ENCODE assay signal across 17 cellular contexts in genomic region chr18:58024139-58024538, GRCh38. TPM values are rescaled to one million over a fixed set of nuclear protein-coding genes. Genes with fewer than 3 reads are reported as not detected.
DNase-seq lines count a peak whose midpoint lies in the region; ATAC-seq, FAIRE-seq and TF ChIP-seq lines count a peak whose summit lies in the region.
"Had no signal": no experiment of that assay in that cellular context is flagged by ENCODE, and none has a peak within 500 bp of the region (broad histone marks: within the 10 kb centered on the region; RNA-seq: fewer than 3 reads in every experiment).

No MANE protein-coding gene starts in this region.

- H3K79me2 ChIP-seq in HepG2 (ENCODE audit: insufficient read depth, low read length) = no peaks in the 10 kb centered on the region

- H3K27me3 ChIP-seq in colonic mucosa = no peaks in the 10 kb centered on the region
- no peaks in the 10 kb centered on the region for H3K27me3 ChIP-seq in HepG2 (ENCODE audit: control insufficient read depth in 1 of 2, insufficient read depth in 2 of 2, low read length in 2 of 2)
- H3K27me3 ChIP-seq in small intestine (ENCODE audit: control insufficient read depth in 2 of 2, insufficient read depth in 2 of 2, low read length in 2 of 2) = no peaks in the 10 kb centered on the region
- H3K27me3 ChIP-seq: BLaER1 had no signal

- H3K9ac ChIP-seq in colonic mucosa (ENCODE audit: low read depth in 2 of 2, low read length in 2 of 2) = peak overlapping the region in 1 of 2 donors; percentile 48
- H3K9ac ChIP-seq in HepG2 (ENCODE audit: insufficient read depth, low read depth, low read length) = 0 out of 2 replicates have a peak overlapping the region, but pooled peaks have one; percentile 25
- H3K9ac ChIP-seq: BLaER1 had no signal

- intact Hi-C loops in colonic mucosa (cut with DNase I) = no loop called here
- intact Hi-C loops in HepG2 (cut with micrococcal nuclease; ENCODE audit: unreplicated experiment) = loop anchor here (1.0 kb wide), 1 partner anchor 19 kb away; no protein-coding TSS in a partner anchor

- H3K36me3 ChIP-seq in colonic mucosa (no peaks in the 10 kb centered on the region), HepG2 (replicated peaks in 1 of 2; ENCODE audit: control insufficient read depth in 1 of 2, insufficient read depth in 2 of 2, low read length in 2 of 2) (no peaks in the 10 kb centered on the region), small intestine (ENCODE audit: control insufficient read depth in 2 of 2, insufficient read depth in 2 of 2, low read length in 2 of 2) (no peaks in the 10 kb centered on the region)
- H3K36me3 ChIP-seq: BLaER1, HAP-1 had no signal

- no peak for TF ChIP-seq CTCF in colonic mucosa (IDR thresholded peaks at IDR 0.05)
- TF ChIP-seq CTCF in HepG2 (CRISPR knock-in tag; IDR thresholded peaks at IDR 0.05) = no peak

- ATAC-seq in HepG2 (peak; percentile 93), GM19324 (IDR thresholded peaks at IDR 0.05; ENCODE audit: low FRiP score, unreplicated experiment) (no peak)
- no peak for ATAC-seq in activated CD8-positive, alpha-beta T cell treated with anti-CD3 and anti-CD28 coated beads, Interleukin-2, amount 10 ng/mL, durations not matched to agents 7 days and 5 days
- ATAC-seq: PC-3 had no signal

- H3K36me3 Mint-ChIP-seq in activated CD8-positive, alpha-beta T cell treated with anti-CD3 and anti-CD28 coated beads, Interleukin-2, amount 10 ng/mL, durations not matched to agents 7 days and 5 days (ENCODE audit: low read depth) = no peaks in the 10 kb centered on the region

- H3K4me1 Mint-ChIP-seq in activated CD8-positive, alpha-beta T cell treated with anti-CD3 and anti-CD28 coated beads, Interleukin-2, amount 10 ng/mL, durations not matched to agents 7 days and 5 days (ENCODE audit: low read depth) = no peaks in the 10 kb centered on the region

- peaks cover 4% of the 10 kb centered on the region for H3K27me3 Mint-ChIP-seq in activated CD8-positive, alpha-beta T cell treated with anti-CD3 and anti-CD28 coated beads, Interleukin-2, amount 10 ng/mL, durations not matched to agents 7 days and 5 days (ENCODE audit: low read depth)

- H3K27ac ChIP-seq in colonic mucosa (peak overlapping the region; percentile 37), HepG2 (ENCODE audit: extremely low read length, insufficient read depth, low read length) (peak overlapping the region; percentile 61), small intestine (ENCODE audit: low read depth in 1 of 2, low read length in 1 of 2) (no peak overlapping the region)
- H3K27ac ChIP-seq: BLaER1, SK-N-MC had no signal

- H3K27ac Mint-ChIP-seq in activated CD8-positive, alpha-beta T cell treated with anti-CD3 and anti-CD28 coated beads, Interleukin-2, amount 10 ng/mL, durations not matched to agents 7 days and 5 days = no peak overlapping the region

- H3K4me2 ChIP-seq in HepG2 (ENCODE audit: low read depth, low read length) = peak overlapping the region; percentile 49
- H3K4me2 ChIP-seq: BLaER1 had no signal

- POLR2A ChIA-PET in HepG2 (lab: Yijun Ruan, JAX) = interaction anchor here (1.1 to 2.6 kb wide), 4 partner anchors 11 to 384 kb away, joined by 3 to 14 read pairs (median 4); no protein-coding TSS in a partner anchor
- POLR2A ChIA-PET in activated CD8-positive, alpha-beta T cell treated with anti-CD3 and anti-CD28 coated beads, Interleukin-2, amount 10 ng/mL, durations not matched to agents 7 days and 5 days (lab: Charles Lee) = no interaction called here

- H4K20me1 ChIP-seq in HepG2 (ENCODE audit: insufficient read depth, low read length) = no peaks in the 10 kb centered on the region
- H4K20me1 ChIP-seq: BLaER1 had no signal

- WGBS in HepG2 (ENCODE audit: low lambda C conversion rate) = 0% methylated on average over 3 of the region's 3 CpGs
- WGBS in small intestine, 3 donors = 13 to 38% (median 37%) methylated on average over 3 of the region's 3 CpGs

- DNase-seq in NCI-H82 (lab: John Stamatoyannopoulos, UW) = peak; percentile 75
- no peak for DNase-seq in colonic mucosa
- DNase-seq in HepG2 (ENCODE audit: low spot score) = peak; percentile 94
- DNase-seq in small intestine = peak; percentile 92
- DNase-seq in activated CD8-positive, alpha-beta T cell treated with anti-CD3 and anti-CD28 coated beads, Interleukin-2, amount 10 ng/mL, durations not matched to agents 7 days and 5 days = no peak
- no peak for DNase-seq in activated CD4-positive, alpha-beta T cell treated with anti-CD3 and anti-CD28 coated beads, Interleukin-2, amount 50 U/mL, for 1 hour
- DNase-seq in GM19240 (ENCODE audit: insufficient read length, low spot score) = no peak
- DNase-seq: EL, MV-4-11, NCI-H1436, NCI-H2081 treated with DMSO at 0.1 percent for 48 hours, NCI-H524 treated with DMSO at 0.1 percent for 48 hours, PC-3 had no signal

- CTCF ChIA-PET in HepG2 (lab: Yijun Ruan, JAX; ENCODE audit: low intra/inter-chr PET ratio, low total read pairs) = no interaction called here
- CTCF ChIA-PET in activated CD8-positive, alpha-beta T cell treated with anti-CD3 and anti-CD28 coated beads, Interleukin-2, amount 10 ng/mL, durations not matched to agents 7 days and 5 days (lab: Charles Lee) = no interaction called here

- H2AFZ ChIP-seq in HepG2 (ENCODE audit: low read length) = no peak overlapping the region

- H3K9me3 ChIP-seq in colonic mucosa (no peaks in the 10 kb centered on the region), HepG2 (ENCODE audit: low read length) (no peaks in the 10 kb centered on the region), small intestine (ENCODE audit: control insufficient read depth, low read depth) (no peaks in the 10 kb centered on the region)
- H3K9me3 ChIP-seq: BLaER1, HAP-1 had no signal

- no TSS peak for BruUV-seq in HepG2 (replicated peaks; lab: Mats Ljungman, UMichigan)

- in situ Hi-C loops in HepG2 (cut with HindIII; ENCODE audit: extremely low pct_ligation_motif_present, low pct_unique_long_range_greater_than_20kb) = loop anchor here (10.0 to 25.0 kb wide), 3 partner anchors 391 to 638 kb away; partner anchors contain the start of gene MALT1

- H3K4me3 Mint-ChIP-seq in activated CD8-positive, alpha-beta T cell treated with anti-CD3 and anti-CD28 coated beads, Interleukin-2, amount 10 ng/mL, durations not matched to agents 7 days and 5 days = no peak overlapping the region

- H3K9me3 Mint-ChIP-seq in activated CD8-positive, alpha-beta T cell treated with anti-CD3 and anti-CD28 coated beads, Interleukin-2, amount 10 ng/mL, durations not matched to agents 7 days and 5 days (ENCODE audit: insufficient read depth) = no peaks in the 10 kb centered on the region

- FAIRE-seq in HepG2 (lab: Jason Lieb, UNC) (peak; percentile 85), small intestine (lab: Jason Lieb, UNC) (peak; percentile 49)

- no peak for TF ChIP-seq RAD21 in HepG2 (CRISPR knock-in tag; IDR thresholded peaks at IDR 0.05)

- H3K4me3 ChIP-seq in colonic mucosa = no peak overlapping the region
- no peak overlapping the region for H3K4me3 ChIP-seq in HepG2 (replicated peaks in 1 of 3; ENCODE audit: insufficient read depth in 1 of 3, low read depth in 2 of 3, low read length in 3 of 3)
- H3K4me3 ChIP-seq in small intestine (ENCODE audit: low read depth in 1 of 2, low read length in 2 of 2) = no peak overlapping the region
- H3K4me3 ChIP-seq: BLaER1, HAP-1, SK-N-MC had no signal

- H3K4me1 ChIP-seq in colonic mucosa = peaks cover 15% of the 10 kb centered on the region
- peaks cover 96% of the 10 kb centered on the region for H3K4me1 ChIP-seq in HepG2 (ENCODE audit: insufficient read depth, low read length)
- H3K4me1 ChIP-seq in small intestine (ENCODE audit: control insufficient read depth in 2 of 2, insufficient read depth in 1 of 2, low read depth in 1 of 2, low read length in 1 of 2) = peaks cover 4 to 9% of the 10 kb centered on the region in 2 donors
- H3K4me1 ChIP-seq: BLaER1, HAP-1 had no signal

- TF ChIP-seq EP300 in HepG2 (IDR thresholded peaks at IDR 0.05; ENCODE audit: low read depth in 2 of 2, low read length in 2 of 2) = peak in 1 of 2 experiments; percentile 71; a peak in 1 of 4 replicates
- peak; percentile 54; the same call in 1 of the 2 replicates for TF ChIP-seq EP300 in HepG2 (CRISPR knock-in tag; IDR thresholded peaks at IDR 0.05; ENCODE audit: borderline replicate concordance)

- no peak for TF ChIP-seq POLR2A in HepG2 (IDR thresholded peaks at IDR 0.05; ENCODE audit: insufficient read depth in 1 of 2, low read depth in 2 of 2, low read length in 2 of 2)

TF ChIP-seq in HepG2, 621 proteins besides CTCF, POLR2A, EP300 and RAD21 (continues in another document):
- TF ChIP-seq STAT5B (CRISPR knock-in tag; IDR thresholded peaks at IDR 0.05) (no peak), REPIN1 (CRISPR knock-in tag; IDR thresholded peaks at IDR 0.05; ENCODE audit: borderline replicate concordance, low read depth) (peak; percentile 42; the same call in 1 of the 2 replicates), ONECUT2 (CRISPR knock-in tag; IDR thresholded peaks at IDR 0.05) (0 out of 2 replicates have a peak, but pooled peaks have one; percentile 25), FOXM1 (CRISPR knock-in tag; IDR thresholded peaks at IDR 0.05) (0 out of 2 replicates have a peak, but pooled peaks have one; percentile 56)

RNA-seq across cellular contexts. Expression of gene NEDD4L, which starts 19.9 kb away (rescaled TPM):
- total RNA-seq in colonic mucosa (100 to 1,000 TPM; 149 to 212 TPM), HepG2 (2016; rRNA removed; fragmentation: Illumina TruSeq; extraction: Trizol) (155 and 168 TPM in 2 replicates)
- total RNA-seq in HepG2 (2016; cell fraction: cytosol; rRNA removed; fragmentation: Illumina TruSeq; extraction: Trizol; ENCODE audit: low read depth) = 227 and 244 TPM in 2 replicates
- 149 and 168 TPM in 2 replicates for total RNA-seq in HepG2 (2016; cell fraction: insoluble cytoplasmic fraction; rRNA removed; fragmentation: Illumina TruSeq; extraction: Trizol)
- 283 and 312 TPM in 2 replicates for total RNA-seq in HepG2 (2016; cell fraction: membrane; rRNA removed; fragmentation: Illumina TruSeq; extraction: Trizol)
- total RNA-seq in HepG2 (2016; cell fraction: nucleus; rRNA removed; fragmentation: Illumina TruSeq; extraction: Trizol) = 149 and 177 TPM in 2 replicates
- polyA plus RNA-seq in HepG2 (2011; rRNA removed) (390 and 395 TPM in 2 replicates), small intestine (10 to 100 TPM; 36.5 to 97.5 (median 94.8) TPM)
- 327 and 388 TPM in 2 replicates for polyA plus RNA-seq in HepG2 (2011; cell fraction: cytosol; rRNA removed)
- polyA plus RNA-seq in HepG2 (2011; cell fraction: nucleus; rRNA removed) = 350 and 369 TPM in 2 replicates
- 315 and 342 TPM in 2 replicates for polyA plus RNA-seq in HepG2 (2012)
- 321 and 361 TPM in 2 replicates for polyA plus RNA-seq in HepG2 (2016; cell fraction: cytosol; fragmentation: Illumina TruSeq; extraction: Trizol; ENCODE audit: low read depth)
- 177 and 180 TPM in 2 replicates for polyA plus RNA-seq in HepG2 (2016; cell fraction: insoluble cytoplasmic fraction; fragmentation: Illumina TruSeq; extraction: Trizol; ENCODE audit: low read depth)
- polyA plus RNA-seq in HepG2 (2016; cell fraction: membrane; fragmentation: Illumina TruSeq; extraction: Trizol; ENCODE audit: low read depth) = 294 and 314 TPM in 2 replicates
- 244 and 256 TPM in 2 replicates for polyA plus RNA-seq in HepG2 (2016; cell fraction: nucleus; fragmentation: Illumina TruSeq; extraction: Trizol; ENCODE audit: insufficient read depth, low read depth)
- polyA minus RNA-seq in HepG2 (2011; rRNA and poly(A)+ RNA removed; ENCODE audit: low replicate concordance) = 51.4 and 283 TPM in 2 replicates
- polyA minus RNA-seq in HepG2 (2011; cell fraction: cytosol; rRNA and poly(A)+ RNA removed) = 167 and 173 TPM in 2 replicates
- polyA minus RNA-seq in HepG2 (2011; cell fraction: nucleus; rRNA and poly(A)+ RNA removed) = 477 and 524 TPM in 2 replicates
- 1 to 10 TPM; 3.4 to 4.3 TPM for total RNA-seq in activated CD8-positive, alpha-beta T cell treated with anti-CD3 and anti-CD28 coated beads, Interleukin-2, amount 10 ng/mL, durations not matched to agents 7 days and 5 days

Comparison
In these comparisons a context has a peak if more than half of its experiments do, and no peak if none do; other contexts are left out.
1. DNase-seq: peak in NCI-H82 (single experiment), HepG2 (single experiment) and small intestine (single experiment); none in colonic mucosa (single experiment), activated CD8-positive, alpha-beta T cell treated with anti-CD3 and anti-CD28 coated beads, Interleukin-2, amount 10 ng/mL, durations not matched to agents 7 days and 5 days (single experiment), activated CD4-positive, alpha-beta T cell treated with anti-CD3 and anti-CD28 coated beads, Interleukin-2, amount 50 U/mL, for 1 hour (single experiment) and GM19240 (single experiment).
2. H3K27ac ChIP-seq: peak in colonic mucosa (single experiment) and HepG2 (single experiment); none in small intestine (0 of 2).
3. RNA of gene NEDD4L, which starts 19.9 kb away (total RNA-seq): 149 to 212 TPM in colonic mucosa and 149 to 312 TPM in HepG2; 3.4 to 4.3 TPM in activated CD8-positive, alpha-beta T cell treated with anti-CD3 and anti-CD28 coated beads, Interleukin-2, amount 10 ng/mL, durations not matched to agents 7 days and 5 days; every median in the first group is over 10 times any median in the second.